14 cellular contexts compared by ENCODE assay signal in genomic region chr6:34341481-34341971, GRCh38. TPM values are rescaled to one million over a fixed set of nuclear protein-coding genes. Genes with fewer than 3 reads are reported as not detected.
DNase-seq lines count a peak whose midpoint lies in the region; ATAC-seq and TF ChIP-seq lines count a peak whose summit lies in the region.
"Had no signal": no experiment of that assay in that cellular context is flagged by ENCODE, and none has a peak within 500 bp of the region (broad histone marks: within the 10 kb centered on the region; RNA-seq: fewer than 3 reads in every experiment).

No MANE protein-coding gene starts in this region.

- peaks cover 0 to 10% (median 0%) of the 10 kb centered on the region in 11 experiments; a peak in 5 of 22 replicates for H3K9me3 ChIP-seq in BLaER1 treated with 17β-estradiol and CSF1 and Interleukin-3, amounts not matched to agents 10 nM and 100 nM (replicated peaks in 1 of 11)
- H3K9me3 ChIP-seq in fibroblast of lung (ENCODE audit: control insufficient read depth, insufficient read depth, low read depth, low read length) (no peaks in the 10 kb centered on the region), neutrophil (no peaks in the 10 kb centered on the region)
- H3K9me3 ChIP-seq: BLaER1 had no signal

- H3K36me3 ChIP-seq in BLaER1 treated with 17β-estradiol and CSF1 and Interleukin-3, amounts not matched to agents 10 nM and 100 nM: peaks cover 20 to 63% (median 33%) of the 10 kb centered on the region in 11 experiments
- H3K36me3 ChIP-seq in fibroblast of lung (ENCODE audit: control insufficient read depth, insufficient read depth, low read length) (no peaks in the 10 kb centered on the region), neutrophil (no peaks in the 10 kb centered on the region)

- H3K4me2 ChIP-seq in BLaER1 treated with 17β-estradiol and CSF1 and Interleukin-3, amounts not matched to agents 10 nM and 100 nM: peak overlapping the region in 6 of 11 experiments; percentile 9 to 80 (median 74); a peak in 11 of 22 replicates
- H3K4me2 ChIP-seq in fibroblast of lung (ENCODE audit: extremely low read depth, insufficient read depth, low read length): peak overlapping the region; percentile 17
- H3K4me2 ChIP-seq: BLaER1 had no signal

- peak overlapping the region in 2 of 11 experiments; percentile 1 to 28; a peak in 1 of 22 replicates for H3K27ac ChIP-seq in BLaER1 treated with 17β-estradiol and CSF1 and Interleukin-3, amounts not matched to agents 10 nM and 100 nM
- H3K27ac ChIP-seq in RWPE1: peak overlapping the region; percentile 47; the same call in 1 of the 2 replicates
- H3K27ac ChIP-seq in fibroblast of lung (ENCODE audit: insufficient read depth, low read length): no peak overlapping the region
- peak overlapping the region; percentile 43 for H3K27ac ChIP-seq in neutrophil
- H3K27ac ChIP-seq: BLaER1 had no signal

- H2AFZ ChIP-seq in fibroblast of lung (ENCODE audit: low read length): no peak overlapping the region

- no peaks in the 10 kb centered on the region for H3K27me3 ChIP-seq in BLaER1 treated with 17β-estradiol and CSF1 and Interleukin-3, amounts not matched to agents 10 nM and 100 nM
- H3K27me3 ChIP-seq in fibroblast of lung (ENCODE audit: control insufficient read depth, insufficient read depth, low read length): no peaks in the 10 kb centered on the region
- no peaks in the 10 kb centered on the region for H3K27me3 ChIP-seq in neutrophil
- H3K27me3 ChIP-seq: BLaER1 had no signal

- POLR2A ChIA-PET in RWPE1 (lab: Yijun Ruan, JAX; ENCODE audit: low non-redundant PET): no interaction called here

- TF ChIP-seq CTCF in RWPE1 (conservative IDR thresholded peaks at IDR 0.05; ENCODE audit: low read depth) (no peak), fibroblast of lung (conservative IDR thresholded peaks at IDR 0.05 in 1 of 2, IDR thresholded peaks at IDR 0.05 in 1 of 2; ENCODE audit: low read depth in 1 of 2, low read length in 2 of 2) (no peak), neutrophil (IDR thresholded peaks at IDR 0.05) (no peak)

- DNase-seq in RWPE1 (ENCODE audit: low spot score) (peak; percentile 29), fibroblast of lung (ENCODE audit: low read depth in 2 of 2) (peak; percentile 69 to 70), retina (no peak)
- no peak for DNase-seq in activated CD4-positive, alpha-beta T cell treated with anti-CD3 and anti-CD28 coated beads for 48 hours
- DNase-seq: effector CD4-positive, alpha-beta T cell; NCI-H1048; NK-92 treated with Interleukin-12 subunit alpha and Interleukin-12 subunit beta, amount 100 ng/mL, for 24 hours; stimulated activated naive B cell treated with anti-CD40 and anti-IgM and Interleukin-4, amounts not matched to agents 10 μg/mL and 1 μg/mL and 100 μg/mL, for 72 hours had no signal

- H4K20me1 ChIP-seq in BLaER1 treated with 17β-estradiol and CSF1 and Interleukin-3, amounts not matched to agents 10 nM and 100 nM: peaks cover 32 to 93% (median 65%) of the 10 kb centered on the region in 11 experiments; a peak in 18 of 22 replicates
- no peaks in the 10 kb centered on the region for H4K20me1 ChIP-seq in fibroblast of lung (ENCODE audit: control insufficient read depth, extremely low read depth, insufficient read depth, low read length)

- peaks cover 60 to 100% (median 89%) of the 10 kb centered on the region in 10 experiments for H3K4me1 ChIP-seq in BLaER1 treated with 17β-estradiol and CSF1 and Interleukin-3, amounts not matched to agents 10 nM and 100 nM
- peaks cover 4% of the 10 kb centered on the region for H3K4me1 ChIP-seq in fibroblast of lung (ENCODE audit: control insufficient read depth, extremely low read depth, insufficient read depth, low read length)
- H3K4me1 ChIP-seq in neutrophil (ENCODE audit: control insufficient read depth in 1 of 2, insufficient read depth in 1 of 2, low read depth in 1 of 2, low read length in 1 of 2): peaks cover 39 to 62% of the 10 kb centered on the region in 2 experiments

- CTCF ChIA-PET in RWPE1 (lab: Yijun Ruan, JAX): interaction anchor here (0.6 to 0.9 kb wide), 3 partner anchors 30 to 792 kb away, joined by 3 to 6 read pairs (median 5); no protein-coding TSS in a partner anchor

- peaks cover 13% of the 10 kb centered on the region for H3K79me2 ChIP-seq in fibroblast of lung (ENCODE audit: control insufficient read depth, insufficient read depth, low read length)

- no peak for ATAC-seq in GM18520 (IDR thresholded peaks at IDR 0.05; ENCODE audit: unreplicated experiment)
- no peak for ATAC-seq in GM21576 (IDR thresholded peaks at IDR 0.05; ENCODE audit: unreplicated experiment)
- ATAC-seq: GM12878; stimulated activated naive B cell treated with anti-CD40 and anti-IgM and Interleukin-4, amounts not matched to agents 10 μg/mL and 1 μg/mL and 100 μg/mL, for 72 hours had no signal

- H3K4me3 ChIP-seq in BLaER1 treated with 17β-estradiol and CSF1 and Interleukin-3, amounts not matched to agents 10 nM and 100 nM: no peak overlapping the region
- H3K4me3 ChIP-seq in fibroblast of lung (replicated peaks in 1 of 4; ENCODE audit: control extremely low read depth in 1 of 4, insufficient read depth in 1 of 4, low read depth in 3 of 4, low read length in 4 of 4) (no peak overlapping the region), neutrophil (ENCODE audit: low read depth in 1 of 2, low read length in 1 of 2) (no peak overlapping the region)
- H3K4me3 ChIP-seq: BLaER1, GM12878 had no signal

- no peak overlapping the region for H3K9ac ChIP-seq in BLaER1 treated with 17β-estradiol and CSF1 and Interleukin-3, amounts not matched to agents 10 nM and 100 nM
- no peak overlapping the region for H3K9ac ChIP-seq in fibroblast of lung (ENCODE audit: insufficient read depth, low read length)
- H3K9ac ChIP-seq: BLaER1 had no signal

RNA-seq across cellular contexts. Expression of gene NUDT3, which starts 50.9 kb away (rescaled TPM):
- 11.6 and 16.0 TPM in 2 replicates for total RNA-seq in fibroblast of lung
- polyA plus RNA-seq in fibroblast of lung: 23.4 and 27.4 TPM in 2 replicates
- 9.7 and 11.1 TPM in 2 replicates for polyA plus RNA-seq in fibroblast of lung (2012)
- 10.8 and 11.8 TPM in 2 replicates for polyA minus RNA-seq in fibroblast of lung (ENCODE audit: low replicate concordance)

Comparison
In these comparisons a context has a peak if more than half of its experiments do, and no peak if none do; other contexts are left out.
1. DNase-seq: peak in RWPE1 (single experiment) and fibroblast of lung (2 of 2); none in activated CD4-positive, alpha-beta T cell treated with anti-CD3 and anti-CD28 coated beads for 48 hours (single experiment) and retina (single experiment).